In genomic region chr7:111168182-111168581, GRCh38 we compare ENCODE assay signal across 12 cellular contexts.
DNase-seq lines count a peak whose midpoint lies in the region; ATAC-seq and TF ChIP-seq lines count a peak whose summit lies in the region.
"Had no signal": no experiment of that assay in that cellular context is flagged by ENCODE, and none has a peak within 500 bp of the region (broad histone marks: within the 10 kb centered on the region; RNA-seq: fewer than 3 reads in every experiment).

No MANE protein-coding gene starts in this region.

- no peak for TF ChIP-seq CTCF in hepatocyte (IDR thresholded peaks at IDR 0.05; ENCODE audit: poor library complexity)
- TF ChIP-seq CTCF in endodermal cell (conservative IDR thresholded peaks at IDR 0.05), result no peak
- TF ChIP-seq CTCF in foreskin fibroblast (IDR thresholded peaks at IDR 0.05; ENCODE audit: low read depth, low read length), result no peak

- ATAC-seq in natural killer cell treated with Interleukin-12 subunit alpha and Interleukin-12 subunit beta and Interleukin-15 and Interleukin-18, amount 100 ng/mL, for 72 hours, result no peak
- ATAC-seq: activated naive CD8-positive, alpha-beta T cell treated with anti-CD3 and anti-CD28 coated beads, Interleukin-2, amount 50 U/mL, for 24 hours had no signal

- no peaks in the 10 kb centered on the region for H4K20me1 ChIP-seq in hepatocyte (ENCODE audit: insufficient read depth, poor library complexity, severe bottlenecking)

- H3K4me1 ChIP-seq in hepatocyte (ENCODE audit: insufficient read depth) (peaks cover 11% of the 10 kb centered on the region), endodermal cell (ENCODE audit: control insufficient read depth, insufficient read depth, low read length) (no peaks in the 10 kb centered on the region)

- DNase-seq in EH (ENCODE audit: low read depth) (peak; percentile 33), NCI-H1694 treated with DMSO at 0.1 percent for 48 hours (lab: John Stamatoyannopoulos, UW) (peak; percentile 79), SHP77 (lab: John Stamatoyannopoulos, UW) (peak; percentile 37 to 58), hepatocyte (ENCODE audit: low spot score) (peak; percentile 36), endodermal cell (no peak), foreskin fibroblast (no peak)
- DNase-seq in natural killer cell treated with Interleukin-12 subunit alpha and Interleukin-12 subunit beta and Interleukin-15 and Interleukin-18, amount 100 ng/mL, for 72 hours (ENCODE audit: low spot score), result no peak
- DNase-seq in stimulated activated CD4-positive, alpha-beta T cell treated with anti-CD3 and anti-CD28 coated beads, Interleukin-15, amount 100 ng/mL, for 24 hours, result no peak
- DNase-seq: activated naive CD8-positive, alpha-beta T cell treated with anti-CD3 and anti-CD28 coated beads, Interleukin-2, amount 50 U/mL, for 24 hours; mesendoderm; posterior cingulate gyrus had no signal

- H3K9ac ChIP-seq in endodermal cell (ENCODE audit: extremely low read depth, low read length, poor library complexity, severe bottlenecking), result no peak overlapping the region

- no peaks in the 10 kb centered on the region for H3K9me2 ChIP-seq in hepatocyte (replicated peaks; ENCODE audit: insufficient read depth)

- H3K79me2 ChIP-seq in hepatocyte, result no peaks in the 10 kb centered on the region

- H3K4me3 ChIP-seq in hepatocyte, result no peak overlapping the region
- no peak overlapping the region for H3K4me3 ChIP-seq in endodermal cell (ENCODE audit: low read length)
- H3K4me3 ChIP-seq in foreskin fibroblast (ENCODE audit: low read depth in 1 of 2, low read length in 2 of 2), result no peak overlapping the region

- H3K4me2 ChIP-seq in hepatocyte, result no peak overlapping the region

- WGBS in hepatocyte (ENCODE audit: low lambda C conversion rate, missing lambda C conversion rate), result 58% methylated on average over 2 of the region's 2 CpGs
- 92% methylated on average over 2 of the region's 2 CpGs; no CpG with 5 or more reads in 1 of the 2 experiments for WGBS in endodermal cell (ENCODE audit: insufficient coverage in 1 of 2, insufficient read length in 1 of 2), 2 experiments

- no peak overlapping the region for H2AFZ ChIP-seq in hepatocyte

- no peak overlapping the region for H3K4me3 Mint-ChIP-seq in natural killer cell treated with Interleukin-12 subunit alpha and Interleukin-12 subunit beta and Interleukin-15 and Interleukin-18, amount 100 ng/mL, for 72 hours
- no peak overlapping the region for H3K4me3 Mint-ChIP-seq in endodermal cell
- H3K4me3 Mint-ChIP-seq: activated naive CD8-positive, alpha-beta T cell treated with anti-CD3 and anti-CD28 coated beads, Interleukin-2, amount 50 U/mL, for 24 hours; CD14-positive monocyte had no signal

- H3K27ac ChIP-seq in hepatocyte (no peak overlapping the region), endodermal cell (ENCODE audit: low read depth, low read length) (no peak overlapping the region)

- H3K36me3 ChIP-seq in hepatocyte (replicated peaks; ENCODE audit: insufficient read depth, low read depth) (no peaks in the 10 kb centered on the region), endodermal cell (ENCODE audit: control insufficient read depth, insufficient read depth, low read length) (no peaks in the 10 kb centered on the region)

- H3K27me3 ChIP-seq in hepatocyte (no peaks in the 10 kb centered on the region), endodermal cell (ENCODE audit: control insufficient read depth, insufficient read depth, low read length, poor library complexity, severe bottlenecking) (no peaks in the 10 kb centered on the region)

- H3K4me1 Mint-ChIP-seq in natural killer cell treated with Interleukin-12 subunit alpha and Interleukin-12 subunit beta and Interleukin-15 and Interleukin-18, amount 100 ng/mL, for 72 hours (ENCODE audit: low read depth in 2 of 2), result no peaks in the 10 kb centered on the region
- peaks cover 8% of the 10 kb centered on the region for H3K4me1 Mint-ChIP-seq in endodermal cell
- H3K4me1 Mint-ChIP-seq: activated naive CD8-positive, alpha-beta T cell treated with anti-CD3 and anti-CD28 coated beads, Interleukin-2, amount 50 U/mL, for 24 hours; CD14-positive monocyte had no signal

- no peak overlapping the region for H3K27ac Mint-ChIP-seq in natural killer cell treated with Interleukin-12 subunit alpha and Interleukin-12 subunit beta and Interleukin-15 and Interleukin-18, amount 100 ng/mL, for 72 hours
- H3K27ac Mint-ChIP-seq in endodermal cell, result no peak overlapping the region
- H3K27ac Mint-ChIP-seq: activated naive CD8-positive, alpha-beta T cell treated with anti-CD3 and anti-CD28 coated beads, Interleukin-2, amount 50 U/mL, for 24 hours; CD14-positive monocyte had no signal

- no peaks in the 10 kb centered on the region for H3K27me3 Mint-ChIP-seq in natural killer cell treated with Interleukin-12 subunit alpha and Interleukin-12 subunit beta and Interleukin-15 and Interleukin-18, amount 100 ng/mL, for 72 hours
- no peaks in the 10 kb centered on the region for H3K27me3 Mint-ChIP-seq in endodermal cell (ENCODE audit: insufficient read depth)
- H3K27me3 Mint-ChIP-seq: activated naive CD8-positive, alpha-beta T cell treated with anti-CD3 and anti-CD28 coated beads, Interleukin-2, amount 50 U/mL, for 24 hours had no signal

- no peaks in the 10 kb centered on the region for H3K9me3 ChIP-seq in hepatocyte (ENCODE audit: low read depth)
- H3K9me3 ChIP-seq in endodermal cell (ENCODE audit: control insufficient read depth, low read length), result no peaks in the 10 kb centered on the region

- H3K36me3 Mint-ChIP-seq in natural killer cell treated with Interleukin-12 subunit alpha and Interleukin-12 subunit beta and Interleukin-15 and Interleukin-18, amount 100 ng/mL, for 72 hours, result no peaks in the 10 kb centered on the region
- no peaks in the 10 kb centered on the region for H3K36me3 Mint-ChIP-seq in endodermal cell (ENCODE audit: low read depth)
- H3K36me3 Mint-ChIP-seq: CD14-positive monocyte had no signal

- H3K9me3 Mint-ChIP-seq in natural killer cell treated with Interleukin-12 subunit alpha and Interleukin-12 subunit beta and Interleukin-15 and Interleukin-18, amount 100 ng/mL, for 72 hours, result peaks cover 14% of the 10 kb centered on the region
- H3K9me3 Mint-ChIP-seq in endodermal cell, result no peaks in the 10 kb centered on the region
- H3K9me3 Mint-ChIP-seq: activated naive CD8-positive, alpha-beta T cell treated with anti-CD3 and anti-CD28 coated beads, Interleukin-2, amount 50 U/mL, for 24 hours had no signal

Comparison
In these comparisons a context has a peak if more than half of its experiments do, and no peak if none do; other contexts are left out.
1. DNase-seq: peak in EH (single experiment), NCI-H1694 treated with DMSO at 0.1 percent for 48 hours (single experiment), SHP77 (2 of 2) and hepatocyte (single experiment); none in natural killer cell treated with Interleukin-12 subunit alpha and Interleukin-12 subunit beta and Interleukin-15 and Interleukin-18, amount 100 ng/mL, for 72 hours (single experiment), stimulated activated CD4-positive, alpha-beta T cell treated with anti-CD3 and anti-CD28 coated beads, Interleukin-15, amount 100 ng/mL, for 24 hours (single experiment), endodermal cell (single experiment) and foreskin fibroblast (0 of 2).